In genomic region chr6:88165877-88166492, GRCh38 we compare ENCODE assay signal across 1 cellular context.
TF ChIP-seq lines count a peak whose summit lies in the region.

TSS of gene CNR1 (minus strand) at chr6:88166347. CDS start at chr6:88145274, 21,073 bp downstream.

TF ChIP-seq in H1, 55 proteins besides CTCF, POLR2A, EP300 and RAD21 (continued from another document):
- TF ChIP-seq TAF1 (IDR thresholded peaks at IDR 0.05; ENCODE audit: low read depth, low read length), result peak; percentile 40; the same call in 1 of the 2 replicates
- peak; percentile 66 for TF ChIP-seq SUZ12 (IDR thresholded peaks at IDR 0.05; ENCODE audit: low read length)
- TF ChIP-seq FOSL1 (IDR thresholded peaks at IDR 0.05; ENCODE audit: insufficient read depth, low read depth, low read length), result 0 out of 2 replicates have a peak, but pooled peaks have one; percentile 14
- TF ChIP-seq POLR2AphosphoS5 (IDR thresholded peaks at IDR 0.05; ENCODE audit: low read depth, low read length), result 0 out of 2 replicates have a peak, but pooled peaks have one; percentile 49
- TF ChIP-seq RNF2 (IDR thresholded peaks at IDR 0.05; ENCODE audit: borderline replicate concordance, low read depth, low read length, missing control alignments, poor library complexity, severe bottlenecking), result peak; percentile 31
- no peak for TF ChIP-seq SIX5 (IDR thresholded peaks at IDR 0.05; ENCODE audit: low read depth, low read length)
- 0 out of 2 replicates have a peak, but pooled peaks have one; percentile 9 for TF ChIP-seq PHF8 (conservative IDR thresholded peaks at IDR 0.05; ENCODE audit: low read depth, low read length)
- TF ChIP-seq RFX5 (IDR thresholded peaks at IDR 0.05; ENCODE audit: borderline replicate concordance, low read depth, low read length), result no peak
TF ChIP-seq in H1: peak in this region for 10.
